Comparison of ENCODE assay signal across 13 cellular contexts in the genomic region with DNA sequence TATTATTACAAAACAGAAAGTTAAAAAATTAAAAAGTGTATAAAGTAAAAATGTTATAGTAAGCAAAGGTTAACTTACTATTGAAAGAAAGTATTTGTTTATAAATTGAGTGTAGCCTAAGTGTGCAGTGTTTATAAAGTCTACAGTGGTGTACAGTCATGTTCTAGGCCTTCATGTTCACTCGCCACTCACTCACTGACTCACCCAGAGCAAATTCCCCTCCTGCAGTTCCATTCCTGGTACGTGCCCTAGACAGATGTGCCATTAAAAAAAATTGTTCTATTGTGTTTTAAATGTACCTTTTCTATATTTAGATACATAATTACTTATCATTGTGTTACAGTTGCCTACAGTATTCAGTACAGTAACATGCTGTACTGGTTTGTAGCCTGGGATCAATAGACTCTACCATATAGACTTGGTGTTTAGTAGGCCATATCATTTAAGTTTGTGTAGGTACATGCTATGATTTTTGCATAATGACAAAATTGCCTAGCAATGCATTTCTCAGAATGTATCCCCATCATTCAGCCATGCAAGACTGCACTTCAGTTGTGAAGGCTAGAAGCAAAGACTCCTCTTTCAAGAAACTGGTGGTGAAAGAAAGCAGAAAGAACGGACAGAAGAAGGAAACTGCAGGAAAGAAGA.
DNase-seq lines count a peak whose midpoint lies in the region; ATAC-seq, FAIRE-seq and TF ChIP-seq lines count a peak whose summit lies in the region.
"Had no signal": no experiment of that assay in that cellular context is flagged by ENCODE, and none has a peak within 500 bp of the region (broad histone marks: within the 10 kb centered on the region; RNA-seq: fewer than 3 reads in every experiment).

No MANE protein-coding gene starts in this region.

- TF ChIP-seq POLR2A in A549 (IDR thresholded peaks at IDR 0.05; ENCODE audit: low read length) (no peak), upper lobe of left lung (IDR thresholded peaks at IDR 0.05) (no peak)

- peak overlapping the region; percentile 31; the same call in 1 of the 3 replicates for H3K4me2 ChIP-seq in A549

- DNase-seq in A549 (ENCODE audit: low read depth in 1 of 2, low spot score in 1 of 2) (peak in 1 of 2 experiments; percentile 50), GM04504 (ENCODE audit: low read depth) (peak; percentile 53), fibroblast of the conjunctiva (ENCODE audit: low read depth) (peak; percentile 45), nucleus accumbens (lab: John Stamatoyannopoulos, UW) (no peak), DMS 273 treated with DMSO at 0.1 percent for 48 hours (lab: John Stamatoyannopoulos, UW) (no peak), SHP77 (lab: John Stamatoyannopoulos, UW) (no peak), upper lobe of left lung (no peak)
- DNase-seq: activated T-cell treated with anti-CD3 and anti-CD28 coated beads, Interleukin-2, amount 50 U/mL, for 4 hours; CD4-positive, alpha-beta memory T cell; naive thymus-derived CD4-positive, alpha-beta T cell; NCI-H187 had no signal

- H3K4me3 ChIP-seq in A549 = no peak overlapping the region
- H3K4me3 ChIP-seq in upper lobe of left lung = no peak overlapping the region

- H3K27me3 ChIP-seq in upper lobe of left lung = no peaks in the 10 kb centered on the region

- H3K27ac ChIP-seq in A549 = peak overlapping the region in 1 of 2 experiments; percentile 31; a peak in 1 of 6 replicates
- no peak overlapping the region for H3K27ac ChIP-seq in upper lobe of left lung

- TF ChIP-seq RAD21 in A549 (conservative IDR thresholded peaks at IDR 0.05 in 1 of 2, IDR thresholded peaks at IDR 0.05 in 1 of 2) = no peak

- no peak for FAIRE-seq in A549 (lab: Jason Lieb, UNC)
- FAIRE-seq: colon had no signal

- TF ChIP-seq EP300 in A549 (IDR thresholded peaks at IDR 0.05) (no peak), upper lobe of left lung (IDR thresholded peaks at IDR 0.05) (no peak)

- ATAC-seq in A549 (peak; percentile 71 to 95; a peak in 4 of 6 replicates), SK-N-SH treated with all-trans-retinoic acid at 6 μM for 48 hours (peak; percentile 95), upper lobe of left lung (ENCODE audit: low FRiP score in 2 of 2) (no peak)
- ATAC-seq: activated T-cell treated with anti-CD3 and anti-CD28 coated beads, Interleukin-2, amount 50 U/mL, for 4 hours; naive thymus-derived CD4-positive, alpha-beta T cell had no signal

- 36% methylated on average over 3 of the region's 3 CpGs for WGBS in A549 (ENCODE audit: missing lambda C conversion rate)
- 70 to 74% methylated on average over 3 of the region's 3 CpGs for WGBS in upper lobe of left lung, 2 donors

- POLR2A ChIA-PET in A549 (lab: Yijun Ruan, JAX) = no interaction called here

- CTCF ChIA-PET in A549 (lab: Yijun Ruan, JAX) = interaction anchor here (1.0 to 1.6 kb wide), 2 partner anchors 19 to 99 kb away, joined by 5 to 6 read pairs; no protein-coding TSS in a partner anchor

- H3K9me3 ChIP-seq in A549 (no peaks in the 10 kb centered on the region), upper lobe of left lung (no peaks in the 10 kb centered on the region)

- TF ChIP-seq CTCF in A549 (IDR thresholded peaks at IDR 0.05) (no peak), upper lobe of left lung (IDR thresholded peaks at IDR 0.05) (no peak)

- H3K36me3 ChIP-seq in upper lobe of left lung = no peaks in the 10 kb centered on the region

- H3K4me1 ChIP-seq in A549 (peaks cover 12% of the 10 kb centered on the region; the same call in 2 of the 3 replicates), upper lobe of left lung (peaks cover 0 to 9% (median 0%) of the 10 kb centered on the region in 4 donors)

TF ChIP-seq in A549, 52 proteins besides CTCF, POLR2A, EP300 and RAD21:
- TF ChIP-seq FOSB (CRISPR knock-in tag; IDR thresholded peaks at IDR 0.05) = no peak
- TF ChIP-seq FOSL2 (IDR thresholded peaks at IDR 0.05) = peak; percentile 73
- TF ChIP-seq FOSL2 (CRISPR knock-in tag; IDR thresholded peaks at IDR 0.05) = peak; percentile 76
- TF ChIP-seq, protein P1, sequence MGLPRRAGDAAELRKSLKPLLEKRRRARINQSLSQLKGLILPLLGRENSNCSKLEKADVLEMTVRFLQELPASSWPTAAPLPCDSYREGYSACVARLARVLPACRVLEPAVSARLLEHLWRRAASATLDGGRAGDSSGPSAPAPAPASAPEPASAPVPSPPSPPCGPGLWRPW (IDR thresholded peaks at IDR 0.05) = no peak
- TF ChIP-seq, protein P2, sequence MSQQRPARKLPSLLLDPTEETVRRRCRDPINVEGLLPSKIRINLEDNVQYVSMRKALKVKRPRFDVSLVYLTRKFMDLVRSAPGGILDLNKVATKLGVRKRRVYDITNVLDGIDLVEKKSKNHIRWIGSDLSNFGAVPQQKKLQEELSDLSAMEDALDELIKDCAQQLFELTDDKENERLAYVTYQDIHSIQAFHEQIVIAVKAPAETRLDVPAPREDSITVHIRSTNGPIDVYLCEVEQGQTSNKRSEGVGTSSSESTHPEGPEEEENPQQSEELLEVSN (IDR thresholded peaks at IDR 0.05; ENCODE audit: borderline replicate concordance, low read depth) = no peak
- no peak for TF ChIP-seq RNF2 (IDR thresholded peaks at IDR 0.05; ENCODE audit: borderline replicate concordance, low read depth)
- peak; percentile 49; the same call in 1 of the 2 replicates for TF ChIP-seq GATA3 (IDR thresholded peaks at IDR 0.05; ENCODE audit: borderline replicate concordance)
- peak; percentile 67 for TF ChIP-seq JUNB (IDR thresholded peaks at IDR 0.05)
- TF ChIP-seq MAFK (IDR thresholded peaks at IDR 0.05; ENCODE audit: partially characterized antibody) = peak; percentile 53

TF ChIP-seq in SK-N-SH treated with all-trans-retinoic acid at 6 μM for 48 hours, 23 proteins besides CTCF, POLR2A, EP300 and RAD21:
- TF ChIP-seq ZFP3 (CRISPR knock-in tag; IDR thresholded peaks at IDR 0.05) (no peak), GLIS3 (CRISPR knock-in tag; IDR thresholded peaks at IDR 0.05) (no peak), PPARA (CRISPR knock-in tag; IDR thresholded peaks at IDR 0.05; ENCODE audit: borderline replicate concordance) (no peak), ZNF70 (CRISPR knock-in tag; IDR thresholded peaks at IDR 0.05) (no peak), ZNF565 (CRISPR knock-in tag; conservative IDR thresholded peaks at IDR 0.05; ENCODE audit: low read depth) (no peak), ESRRG (CRISPR knock-in tag; IDR thresholded peaks at IDR 0.05) (no peak)
- TF ChIP-seq, protein P3, sequence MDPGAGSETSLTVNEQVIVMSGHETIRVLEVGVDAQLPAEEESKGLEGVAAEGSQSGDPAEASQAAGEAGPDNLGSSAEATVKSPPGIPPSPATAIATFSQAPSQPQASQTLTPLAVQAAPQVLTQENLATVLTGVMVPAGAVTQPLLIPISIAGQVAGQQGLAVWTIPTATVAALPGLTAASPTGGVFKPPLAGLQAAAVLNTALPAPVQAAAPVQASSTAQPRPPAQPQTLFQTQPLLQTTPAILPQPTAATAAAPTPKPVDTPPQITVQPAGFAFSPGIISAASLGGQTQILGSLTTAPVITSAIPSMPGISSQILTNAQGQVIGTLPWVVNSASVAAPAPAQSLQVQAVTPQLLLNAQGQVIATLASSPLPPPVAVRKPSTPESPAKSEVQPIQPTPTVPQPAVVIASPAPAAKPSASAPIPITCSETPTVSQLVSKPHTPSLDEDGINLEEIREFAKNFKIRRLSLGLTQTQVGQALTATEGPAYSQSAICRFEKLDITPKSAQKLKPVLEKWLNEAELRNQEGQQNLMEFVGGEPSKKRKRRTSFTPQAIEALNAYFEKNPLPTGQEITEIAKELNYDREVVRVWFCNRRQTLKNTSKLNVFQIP (CRISPR knock-in tag; IDR thresholded peaks at IDR 0.05; ENCODE audit: borderline replicate concordance, low read depth) = no peak
- TF ChIP-seq, protein P4, sequence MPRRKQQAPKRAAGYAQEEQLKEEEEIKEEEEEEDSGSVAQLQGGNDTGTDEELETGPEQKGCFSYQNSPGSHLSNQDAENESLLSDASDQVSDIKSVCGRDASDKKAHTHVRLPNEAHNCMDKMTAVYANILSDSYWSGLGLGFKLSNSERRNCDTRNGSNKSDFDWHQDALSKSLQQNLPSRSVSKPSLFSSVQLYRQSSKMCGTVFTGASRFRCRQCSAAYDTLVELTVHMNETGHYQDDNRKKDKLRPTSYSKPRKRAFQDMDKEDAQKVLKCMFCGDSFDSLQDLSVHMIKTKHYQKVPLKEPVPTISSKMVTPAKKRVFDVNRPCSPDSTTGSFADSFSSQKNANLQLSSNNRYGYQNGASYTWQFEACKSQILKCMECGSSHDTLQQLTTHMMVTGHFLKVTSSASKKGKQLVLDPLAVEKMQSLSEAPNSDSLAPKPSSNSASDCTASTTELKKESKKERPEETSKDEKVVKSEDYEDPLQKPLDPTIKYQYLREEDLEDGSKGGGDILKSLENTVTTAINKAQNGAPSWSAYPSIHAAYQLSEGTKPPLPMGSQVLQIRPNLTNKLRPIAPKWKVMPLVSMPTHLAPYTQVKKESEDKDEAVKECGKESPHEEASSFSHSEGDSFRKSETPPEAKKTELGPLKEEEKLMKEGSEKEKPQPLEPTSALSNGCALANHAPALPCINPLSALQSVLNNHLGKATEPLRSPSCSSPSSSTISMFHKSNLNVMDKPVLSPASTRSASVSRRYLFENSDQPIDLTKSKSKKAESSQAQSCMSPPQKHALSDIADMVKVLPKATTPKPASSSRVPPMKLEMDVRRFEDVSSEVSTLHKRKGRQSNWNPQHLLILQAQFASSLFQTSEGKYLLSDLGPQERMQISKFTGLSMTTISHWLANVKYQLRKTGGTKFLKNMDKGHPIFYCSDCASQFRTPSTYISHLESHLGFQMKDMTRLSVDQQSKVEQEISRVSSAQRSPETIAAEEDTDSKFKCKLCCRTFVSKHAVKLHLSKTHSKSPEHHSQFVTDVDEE (CRISPR knock-in tag; IDR thresholded peaks at IDR 0.05) = no peak

Comparison
In these comparisons a context has a peak if more than half of its experiments do, and no peak if none do; other contexts are left out.
1. ATAC-seq: peak in A549 (2 of 2) and SK-N-SH treated with all-trans-retinoic acid at 6 μM for 48 hours (single experiment); none in upper lobe of left lung (0 of 2).
2. DNase-seq: peak in GM04504 (single experiment) and fibroblast of the conjunctiva (single experiment); none in nucleus accumbens (0 of 56), DMS 273 treated with DMSO at 0.1 percent for 48 hours (single experiment), SHP77 (0 of 2) and upper lobe of left lung (0 of 2).